8 cellular contexts compared by ENCODE assay signal in the genomic region with DNA sequence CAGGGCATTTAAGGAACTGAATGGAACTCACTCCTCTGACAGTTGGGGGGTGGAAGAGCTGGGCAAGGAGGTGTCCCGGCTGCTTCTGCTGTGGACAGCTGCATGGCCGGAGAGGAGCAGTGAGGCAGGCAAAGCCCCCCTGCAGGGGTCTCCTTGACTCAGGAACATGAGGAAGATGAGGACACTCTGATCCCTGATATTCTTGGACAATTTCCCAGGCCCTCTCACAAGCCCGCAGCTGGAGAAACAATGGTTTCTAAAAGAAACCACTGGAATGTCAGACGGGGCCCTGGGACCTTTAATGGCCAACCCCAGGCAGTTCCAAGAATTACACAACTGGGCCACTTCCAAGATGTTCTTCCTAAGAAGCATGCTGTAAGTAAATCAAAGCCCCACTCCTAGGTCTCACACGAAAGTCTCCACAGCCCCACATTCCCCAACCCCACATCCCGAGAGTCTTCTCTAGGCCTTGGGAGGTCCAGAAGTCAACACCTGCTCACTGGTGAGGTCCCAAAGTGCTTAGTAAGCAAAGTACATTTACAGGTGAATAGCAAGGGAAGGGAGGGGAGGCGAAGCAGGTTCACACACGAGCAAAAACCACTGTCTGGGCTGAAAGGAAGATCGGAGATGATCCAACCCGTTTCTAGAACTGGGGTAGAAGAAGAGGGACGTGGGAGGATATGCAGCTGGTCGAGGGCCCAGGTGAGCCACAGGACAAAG. TPM values are rescaled to one million over a fixed set of nuclear protein-coding genes. Genes with fewer than 3 reads are reported as not detected.
DNase-seq lines count a peak whose midpoint lies in the region; ATAC-seq and TF ChIP-seq lines count a peak whose summit lies in the region.

No MANE protein-coding gene starts in this region.

- H3K9me3 ChIP-seq in AG04450 (ENCODE audit: control insufficient read depth, insufficient read depth, low read length), result peaks cover 2% of the 10 kb centered on the region; the same call in 1 of the 2 replicates
- H3K9me3 ChIP-seq in naive thymus-derived CD4-positive, alpha-beta T cell (ENCODE audit: control insufficient read depth in 2 of 3, low read length in 3 of 3), result no peaks in the 10 kb centered on the region

- TF ChIP-seq CTCF in AG04450 (IDR thresholded peaks at IDR 0.05; ENCODE audit: low read depth, low read length) (no peak), coronary artery (IDR thresholded peaks at IDR 0.05) (no peak)

- DNase-seq in AG04450 (ENCODE audit: low read depth, low spot score) (peak; percentile 74), coronary artery (ENCODE audit: low spot score) (no peak), UCSD-AML1 (lab: John Stamatoyannopoulos, UW; ENCODE audit: unreplicated experiment) (no peak), posterior vena cava (ENCODE audit: low spot score) (no peak)
- no peak for DNase-seq in naive thymus-derived CD4-positive, alpha-beta T cell

- H3K27ac Mint-ChIP-seq in IgD-negative memory B cell, result peak overlapping the region; percentile 85 to 98 (median 95)
- peak overlapping the region; percentile 67 to 99 (median 94) for H3K27ac Mint-ChIP-seq in naive thymus-derived CD4-positive, alpha-beta T cell

- CTCF ChIA-PET in AG04450 (lab: Charles Lee), result interaction anchor here (3.3 to 17.5 kb wide), 3 partner anchors 10 to 59 kb away, joined by 14 to 317 read pairs (median 33); no protein-coding TSS in a partner anchor
- CTCF ChIA-PET in naive thymus-derived CD4-positive, alpha-beta T cell (lab: Charles Lee), result interaction anchor here (1.7 kb wide), 1 partner anchor 11 kb away, joined by 10 read pairs; no protein-coding TSS in a partner anchor

- H3K9me3 Mint-ChIP-seq in IgD-negative memory B cell, result no peaks in the 10 kb centered on the region
- H3K9me3 Mint-ChIP-seq in naive thymus-derived CD4-positive, alpha-beta T cell, result peaks cover 0 to 7% (median 0%) of the 10 kb centered on the region in 11 donors

- intact Hi-C loops in naive thymus-derived CD4-positive, alpha-beta T cell (cut with micrococcal nuclease), result loop anchor here (1.0 to 5.0 kb wide), 8 partner anchors 112 to 1281 kb away; partner anchors contain the start of genes CYB561A3 (in 2 of the 2), DDB1 (in 1 of the 2), INCENP (in 1 of the 2) and SDHAF2 (in 1 of the 2)
- intact Hi-C loops in posterior vena cava (cut with DNase I), result no loop called here

- peaks cover 4% of the 10 kb centered on the region for H3K36me3 Mint-ChIP-seq in IgD-negative memory B cell
- peaks cover 0 to 4% (median 2%) of the 10 kb centered on the region in 5 donors for H3K36me3 Mint-ChIP-seq in naive thymus-derived CD4-positive, alpha-beta T cell

- peak overlapping the region; percentile 66 for H3K27ac ChIP-seq in AG04450 (ENCODE audit: low read depth, low read length)
- peak overlapping the region in 1 of 2 donors; percentile 81 for H3K27ac ChIP-seq in coronary artery
- no peak overlapping the region for H3K27ac ChIP-seq in naive thymus-derived CD4-positive, alpha-beta T cell (ENCODE audit: low read depth, low read length)

- no peak for ATAC-seq in naive thymus-derived CD4-positive, alpha-beta T cell
- no peak for ATAC-seq in HG03342 (IDR thresholded peaks at IDR 0.05; ENCODE audit: unreplicated experiment)
- no peak for ATAC-seq in HG02623 (IDR thresholded peaks at IDR 0.05; ENCODE audit: unreplicated experiment)

- H3K4me1 Mint-ChIP-seq in IgD-negative memory B cell, result peaks cover 26 to 33% (median 29%) of the 10 kb centered on the region in 3 donors
- peaks cover 31 to 49% (median 43%) of the 10 kb centered on the region in 7 donors for H3K4me1 Mint-ChIP-seq in naive thymus-derived CD4-positive, alpha-beta T cell

- peaks cover 26 to 35% of the 10 kb centered on the region in 2 donors for H3K4me1 ChIP-seq in naive thymus-derived CD4-positive, alpha-beta T cell (ENCODE audit: control insufficient read depth in 2 of 2, insufficient read depth in 2 of 2, low read length in 2 of 2)

- H3K4me3 ChIP-seq in AG04450 (ENCODE audit: low read depth, low read length) (no peak overlapping the region), coronary artery (peak overlapping the region; percentile 73)
- H3K4me3 ChIP-seq in naive thymus-derived CD4-positive, alpha-beta T cell (ENCODE audit: low read length), result peak overlapping the region; percentile 93

- H3K27me3 ChIP-seq in AG04450 (ENCODE audit: control insufficient read depth, insufficient read depth, low read length), result peaks cover 10% of the 10 kb centered on the region
- H3K27me3 ChIP-seq in naive thymus-derived CD4-positive, alpha-beta T cell (ENCODE audit: control insufficient read depth in 2 of 2, insufficient read depth in 2 of 2, low read length in 2 of 2), result no peaks in the 10 kb centered on the region

- H3K4me3 Mint-ChIP-seq in IgD-negative memory B cell, result peak overlapping the region; percentile 59 to 100 (median 92)
- peak overlapping the region; percentile 66 to 95 (median 91) for H3K4me3 Mint-ChIP-seq in naive thymus-derived CD4-positive, alpha-beta T cell

- POLR2A ChIA-PET in AG04450 (lab: Yijun Ruan, JAX), result interaction anchor here (1.0 kb wide), 1 partner anchor 32 kb away, joined by 4 read pairs; no protein-coding TSS in a partner anchor
- POLR2A ChIA-PET in naive thymus-derived CD4-positive, alpha-beta T cell (lab: Charles Lee), result interaction anchor here (0.8 to 1.0 kb wide), 3 partner anchors 61 to 272 kb away, joined by 3 to 5 read pairs (median 4); partner anchors contain the start of gene TMEM109

- peaks cover 0 to 4% (median 0%) of the 10 kb centered on the region in 3 experiments for H3K36me3 ChIP-seq in naive thymus-derived CD4-positive, alpha-beta T cell (ENCODE audit: control insufficient read depth in 2 of 3, insufficient read depth in 3 of 3, low read length in 3 of 3)

- H3K27me3 Mint-ChIP-seq in IgD-negative memory B cell, result no peaks in the 10 kb centered on the region
- peaks cover 0 to 4% (median 0%) of the 10 kb centered on the region in 5 donors for H3K27me3 Mint-ChIP-seq in naive thymus-derived CD4-positive, alpha-beta T cell

RNA-seq across cellular contexts. Expression of gene CCDC86, which starts 1.0 kb away (rescaled TPM):
- polyA plus RNA-seq in AG04450 (2011; rRNA removed) (15.2 and 17.9 TPM in 2 replicates), IgD-negative memory B cell (21.1 TPM)
- polyA minus RNA-seq in AG04450 (2011; rRNA and poly(A)+ RNA removed), result 6.8 and 7.5 TPM in 2 replicates
- total RNA-seq in naive thymus-derived CD4-positive, alpha-beta T cell, result 10 to 100 TPM in 4 of 5 experiments, 1 to 10 TPM in 1; 9.1 to 26.2 (median 11.6) TPM
- 10 to 100 TPM; 12.4 to 21.1 TPM for polyA plus RNA-seq in naive thymus-derived CD4-positive, alpha-beta T cell
- total RNA-seq in posterior vena cava, result 10 to 100 TPM; 14.9 to 21.9 TPM

RNA-seq across cellular contexts. Expression of gene PTGDR2, which starts 14.9 kb away (rescaled TPM):
- polyA plus RNA-seq in AG04450 (2011; rRNA removed), result 0.84 and 0.92 TPM in 2 replicates
- 0.74 and 0.92 TPM in 2 replicates for polyA minus RNA-seq in AG04450 (2011; rRNA and poly(A)+ RNA removed)
- 0.16 TPM for polyA plus RNA-seq in IgD-negative memory B cell
- total RNA-seq in naive thymus-derived CD4-positive, alpha-beta T cell, result 1 to 10 TPM in 2 of 5 experiments, under 1 TPM in 2, not detected in 1; 0.57 to 4.5 (median 0.96) TPM
- polyA plus RNA-seq in naive thymus-derived CD4-positive, alpha-beta T cell, result under 1 TPM in 1 of 2 donors, not detected in 1; 0.08 TPM
- under 1 TPM in 1 of 2 donors, not detected in 1; 0.14 TPM for total RNA-seq in posterior vena cava

RNA-seq across cellular contexts. Expression of gene ZP1, which starts 26.5 kb away (rescaled TPM):
- polyA plus RNA-seq in AG04450 (2011; rRNA removed), result 0.48 and 0.65 TPM in 2 replicates
- 0.35 TPM in 1 of 2 replicates, not detected in the other for polyA minus RNA-seq in AG04450 (2011; rRNA and poly(A)+ RNA removed)
- not detected for polyA plus RNA-seq in IgD-negative memory B cell
- total RNA-seq in naive thymus-derived CD4-positive, alpha-beta T cell, result not detected
- polyA plus RNA-seq in naive thymus-derived CD4-positive, alpha-beta T cell, result not detected
- total RNA-seq in posterior vena cava, result not detected

RNA-seq across cellular contexts. Expression of gene MS4A10, which starts 55.7 kb away (rescaled TPM):
- not detected in 2 replicates for polyA plus RNA-seq in AG04450 (2011; rRNA removed)
- not detected in 2 replicates for polyA minus RNA-seq in AG04450 (2011; rRNA and poly(A)+ RNA removed)
- polyA plus RNA-seq in IgD-negative memory B cell, result not detected
- not detected for total RNA-seq in naive thymus-derived CD4-positive, alpha-beta T cell
- not detected for polyA plus RNA-seq in naive thymus-derived CD4-positive, alpha-beta T cell
- not detected for total RNA-seq in posterior vena cava

Comparison
In these comparisons a context has a peak if more than half of its experiments do, and no peak if none do; other contexts are left out.
1. intact Hi-C loops: an anchor here in naive thymus-derived CD4-positive, alpha-beta T cell (1.0 to 5.0 kb wide); none called in posterior vena cava.